Comparison of ENCODE assay signal across 8 cellular contexts in the genomic region with DNA sequence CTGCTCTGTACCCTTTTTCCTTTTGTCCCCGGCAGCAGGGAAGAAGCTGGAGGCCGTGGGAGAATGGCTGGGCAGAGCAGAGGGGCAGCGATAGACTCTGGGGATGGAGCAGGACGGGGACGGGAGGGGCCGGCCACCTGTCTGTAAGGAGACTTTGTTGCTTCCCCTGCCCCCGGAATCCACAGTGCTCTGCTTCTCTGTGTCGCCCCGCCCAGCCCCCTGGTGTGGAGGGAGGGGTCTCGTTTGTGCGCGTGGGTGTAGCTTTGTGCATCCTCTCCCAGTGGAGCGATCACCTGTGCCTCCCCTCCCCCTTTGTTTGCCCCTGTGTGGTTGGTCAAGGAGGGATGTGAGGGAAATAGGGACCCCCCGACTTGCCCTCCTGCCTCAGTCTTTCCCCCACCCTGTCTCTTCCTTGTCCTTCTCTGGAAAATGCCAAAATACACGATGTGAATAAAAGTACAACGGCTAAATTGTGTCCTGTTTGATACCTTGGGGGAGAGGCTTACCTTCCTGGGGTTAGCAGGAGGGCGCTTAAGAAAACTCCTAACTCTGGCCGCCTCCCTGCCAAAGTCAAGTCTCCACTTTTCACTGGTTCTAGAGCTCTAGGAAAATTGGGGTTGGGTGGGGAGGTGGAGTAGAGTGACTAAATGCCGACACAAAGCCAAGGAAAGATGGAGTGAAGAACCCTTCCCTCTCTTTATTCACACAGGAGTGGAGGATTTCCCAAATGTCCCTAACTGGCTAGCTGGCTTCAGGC. TPM values are rescaled to one million over a fixed set of nuclear protein-coding genes. Genes with fewer than 3 reads are reported as not detected.
A peak's percentile ranks its signal among the peaks of the same experiment; 100 is the strongest.
DNase-seq lines count a peak whose midpoint lies in the region; ATAC-seq and TF ChIP-seq lines count a peak whose summit lies in the region.

No MANE protein-coding gene starts in this region.

- WGBS in esophagus, 2 donors: 70% methylated on average over 17 to 19 of the region's 19 CpGs

- H3F3A ChIP-seq in DOHH2 (ENCODE audit: control insufficient read depth, insufficient read depth): peaks cover 23% of the 10 kb centered on the region
- H3F3A ChIP-seq in PC-9 (ENCODE audit: insufficient read depth, low read depth): peaks cover 58% of the 10 kb centered on the region

- peaks cover 42% of the 10 kb centered on the region for H3K36me3 Mint-ChIP-seq in progenitor cell of endocrine pancreas (ENCODE audit: insufficient read depth)

- H3K4me3 Mint-ChIP-seq in progenitor cell of endocrine pancreas (ENCODE audit: low read depth): peak overlapping the region; percentile 94

- POLR2A ChIA-PET in PC-9 (lab: Charles Lee; ENCODE audit: unreplicated experiment): interaction anchor here (0.6 to 1.0 kb wide), 6 partner anchors 13 to 530 kb away, joined by 3 to 20 read pairs (median 9); no protein-coding TSS in a partner anchor

- H2AFZ ChIP-seq in PC-9: no peak overlapping the region

- H3K4me2 ChIP-seq in DOHH2 (ENCODE audit: low read length) (peak overlapping the region; percentile 88), PC-9 (peak overlapping the region; percentile 79)

- no TSS peak for BruUV-seq in PC-9 (replicated peaks; lab: Mats Ljungman, UMichigan)

- H3K36me3 ChIP-seq in DOHH2 (ENCODE audit: control insufficient read depth, low read length) (peaks cover 90% of the 10 kb centered on the region), PC-9 (ENCODE audit: low read depth) (peaks cover 23% of the 10 kb centered on the region), esophagus (ENCODE audit: control insufficient read depth in 2 of 2, insufficient read depth in 2 of 2, low read length in 1 of 2) (peaks cover 16 to 43% of the 10 kb centered on the region in 2 donors)

- intact Hi-C loops in PC-9 (cut with micrococcal nuclease; ENCODE audit: unreplicated experiment): no loop called here

- no peak overlapping the region for H3K27ac Mint-ChIP-seq in progenitor cell of endocrine pancreas

- no peaks in the 10 kb centered on the region for H3K9me3 Mint-ChIP-seq in progenitor cell of endocrine pancreas (ENCODE audit: low read depth)

- no peak overlapping the region for H3K27ac ChIP-seq in DOHH2 (ENCODE audit: low read depth, low read length)
- no peak overlapping the region for H3K27ac ChIP-seq in PC-9
- peak overlapping the region; percentile 91 to 92 for H3K27ac ChIP-seq in esophagus (ENCODE audit: low read depth in 2 of 2, low read length in 1 of 2)

- CTCF ChIA-PET in PC-9 (lab: Charles Lee): no interaction called here

- H3K27me3 ChIP-seq in DOHH2 (ENCODE audit: control insufficient read depth, low read length): no peaks in the 10 kb centered on the region; the same call in 1 of the 2 replicates
- no peaks in the 10 kb centered on the region for H3K27me3 ChIP-seq in PC-9 (ENCODE audit: insufficient read depth, low read depth)
- no peaks in the 10 kb centered on the region for H3K27me3 ChIP-seq in esophagus (ENCODE audit: control insufficient read depth in 1 of 2, insufficient read depth in 2 of 2, low read length in 2 of 2)

- H3K9me2 ChIP-seq in DOHH2 (replicated peaks; ENCODE audit: control insufficient read depth, low read length) (no peaks in the 10 kb centered on the region), PC-9 (ENCODE audit: insufficient read depth) (no peaks in the 10 kb centered on the region)

- H4K20me1 ChIP-seq in DOHH2 (ENCODE audit: control insufficient read depth, insufficient read depth, low read depth, low read length): peaks cover 20% of the 10 kb centered on the region
- peaks cover 34% of the 10 kb centered on the region for H4K20me1 ChIP-seq in PC-9 (ENCODE audit: insufficient read depth)

- peaks cover 10% of the 10 kb centered on the region for H3K27me3 Mint-ChIP-seq in progenitor cell of endocrine pancreas

- no peak for TF ChIP-seq CTCF in DOHH2 (IDR thresholded peaks at IDR 0.05; ENCODE audit: low read depth, low read length, poor library complexity, severe bottlenecking)
- no peak for TF ChIP-seq CTCF in PC-9 (conservative IDR thresholded peaks at IDR 0.05)
- no peak for TF ChIP-seq CTCF in progenitor cell of endocrine pancreas (IDR thresholded peaks at IDR 0.05; ENCODE audit: unreplicated experiment)

- ATAC-seq in HG02973 (IDR thresholded peaks at IDR 0.05; ENCODE audit: unreplicated experiment): no peak

- H3K4me3 ChIP-seq in DOHH2 (ENCODE audit: low read length) (peak overlapping the region; percentile 99), PC-9 (peak overlapping the region; percentile 97; the same call in 1 of the 2 replicates), esophagus (ENCODE audit: low read depth in 1 of 2, low read length in 2 of 2) (peak overlapping the region in 1 of 2 donors; percentile 45)

- H3K4me1 ChIP-seq in DOHH2 (ENCODE audit: control insufficient read depth, low read length) (peaks cover 32% of the 10 kb centered on the region), PC-9 (replicated peaks; ENCODE audit: insufficient read depth) (peaks cover 23% of the 10 kb centered on the region), esophagus (ENCODE audit: control insufficient read depth in 2 of 2, insufficient read depth in 2 of 2, low read length in 1 of 2) (peaks cover 3 to 22% of the 10 kb centered on the region in 2 donors)

- H3K79me2 ChIP-seq in DOHH2 (ENCODE audit: control insufficient read depth, low read length): peaks cover 34% of the 10 kb centered on the region
- peaks cover 28% of the 10 kb centered on the region for H3K79me2 ChIP-seq in PC-9 (ENCODE audit: low read depth)

- peaks cover 18% of the 10 kb centered on the region for H3K4me1 Mint-ChIP-seq in progenitor cell of endocrine pancreas (ENCODE audit: low read depth)

- no peaks in the 10 kb centered on the region for H3K9me3 ChIP-seq in DOHH2 (ENCODE audit: control insufficient read depth, insufficient read depth, low read length)
- H3K9me3 ChIP-seq in PC-9 (ENCODE audit: insufficient read depth, low read depth): no peaks in the 10 kb centered on the region
- H3K9me3 ChIP-seq in esophagus (ENCODE audit: control insufficient read depth in 2 of 2, insufficient read depth in 1 of 2, low read depth in 1 of 2, low read length in 1 of 2): no peaks in the 10 kb centered on the region

- no peak for DNase-seq in PC-9
- no peak for DNase-seq in progenitor cell of endocrine pancreas (ENCODE audit: low spot score, unreplicated experiment)
- DNase-seq in stimulated activated CD4-positive, alpha-beta T cell treated with anti-CD3 and anti-CD28 coated beads, Interleukin-2, amount 100 ng/mL, for 48 hours: no peak
- no peak for DNase-seq in 8988T
- no peak for DNase-seq in NCI-H128 (lab: John Stamatoyannopoulos, UW; ENCODE audit: unreplicated experiment)

RNA-seq across cellular contexts. Expression of gene TPI1, which starts 1.0 kb away (rescaled TPM):
- total RNA-seq in PC-9 (2021) (1,080 and 1,199 TPM in 2 replicates), progenitor cell of endocrine pancreas (498 and 505 TPM in 2 replicates)
- 100 to 1,000 TPM; 404 to 939 TPM for polyA plus RNA-seq in esophagus

RNA-seq across cellular contexts. Expression of gene SPSB2, which starts 6.8 kb away (rescaled TPM):
- total RNA-seq in PC-9 (2021): 28.9 and 30.1 TPM in 2 replicates
- 1 to 10 TPM; 5.7 to 7.0 TPM for polyA plus RNA-seq in esophagus
- 11.7 and 15.7 TPM in 2 replicates for total RNA-seq in progenitor cell of endocrine pancreas

RNA-seq across cellular contexts. Expression of gene USP5, which starts 14.4 kb away (rescaled TPM):
- 267 and 308 TPM in 2 replicates for total RNA-seq in PC-9 (2021)
- polyA plus RNA-seq in esophagus: 10 to 100 TPM; 21.4 to 40.7 TPM
- total RNA-seq in progenitor cell of endocrine pancreas: 183 and 185 TPM in 2 replicates

RNA-seq across cellular contexts. Expression of gene CDCA3, which starts 15.3 kb away (rescaled TPM):
- total RNA-seq in PC-9 (2021) (104 and 125 TPM in 2 replicates), progenitor cell of endocrine pancreas (36.1 and 40.6 TPM in 2 replicates)
- 10 to 100 TPM; 14.6 to 19.3 TPM for polyA plus RNA-seq in esophagus

RNA-seq across cellular contexts. Expression of gene GNB3, which starts 25.6 kb away (rescaled TPM):
- total RNA-seq in PC-9 (2021): not detected in 2 replicates
- polyA plus RNA-seq in esophagus: 1 to 10 TPM; 1.1 to 1.3 TPM
- total RNA-seq in progenitor cell of endocrine pancreas: 5.6 and 7.0 TPM in 2 replicates

Comparison
In these comparisons a context has a peak if more than half of its experiments do, and no peak if none do; other contexts are left out.
1. H3K27ac ChIP-seq: peak in esophagus (2 of 2); none in DOHH2 (single experiment) and PC-9 (single experiment).